9 cellular contexts compared by ENCODE assay signal in genomic region chr2:66192888-66193287, GRCh38.
"Had no signal": no experiment of that assay in that cellular context is flagged by ENCODE, and none has a peak within 500 bp of the region (broad histone marks: within the 10 kb centered on the region; RNA-seq: fewer than 3 reads in every experiment).

No MANE protein-coding gene starts in this region.

- H3K9ac ChIP-seq: GM23248 had no signal

- H3K4me3 ChIP-seq: GM23248 had no signal

- H3K4me1 Mint-ChIP-seq: IgD-negative memory B cell had no signal

- DNase-seq: GM23248, GOT3, H9, HCEC 1CT, KBM-7 had no signal

- H3K9me3 Mint-ChIP-seq: H9 had no signal

- H3K27me3 Mint-ChIP-seq: IgD-negative memory B cell had no signal

- H3K36me3 Mint-ChIP-seq: IgD-negative memory B cell had no signal

- FAIRE-seq: H54, HepG2 had no signal

- H2AFZ ChIP-seq: GM23248 had no signal

- H3K4me3 Mint-ChIP-seq: H9, IgD-negative memory B cell had no signal

- H3K27ac ChIP-seq: GM23248, HL-60 had no signal

- ATAC-seq: HepG2 had no signal

- H3K27ac Mint-ChIP-seq: H9, IgD-negative memory B cell had no signal
